Comparison of ENCODE assay signal across 9 cellular contexts in genomic region chr6:116010400-116011095, GRCh38. TPM values are rescaled to one million over a fixed set of nuclear protein-coding genes. Genes with fewer than 3 reads are reported as not detected.
DNase-seq lines count a peak whose midpoint lies in the region; ATAC-seq and TF ChIP-seq lines count a peak whose summit lies in the region.
"Had no signal": no experiment of that assay in that cellular context is flagged by ENCODE, and none has a peak within 500 bp of the region (broad histone marks: within the 10 kb centered on the region; RNA-seq: fewer than 3 reads in every experiment).

No MANE protein-coding gene starts in this region.

- no peaks in the 10 kb centered on the region for H3K27me3 ChIP-seq in esophagus squamous epithelium
- no peaks in the 10 kb centered on the region for H3K27me3 ChIP-seq in naive thymus-derived CD4-positive, alpha-beta T cell (ENCODE audit: control insufficient read depth in 2 of 2, insufficient read depth in 2 of 2, low read length in 2 of 2)

- WGBS in esophagus squamous epithelium, 2 donors = 45 to 47% methylated on average over 5 of the region's 5 CpGs

- H3K36me3 ChIP-seq in esophagus squamous epithelium = no peaks in the 10 kb centered on the region
- no peaks in the 10 kb centered on the region for H3K36me3 ChIP-seq in naive thymus-derived CD4-positive, alpha-beta T cell (ENCODE audit: control insufficient read depth in 2 of 3, insufficient read depth in 3 of 3, low read length in 3 of 3)

- peak; percentile 90 for DNase-seq in Ammon's horn (ENCODE audit: low spot score)
- DNase-seq in NCI-H748 (lab: John Stamatoyannopoulos, UW; ENCODE audit: unreplicated experiment) = peak; percentile 75
- peak; percentile 44 for DNase-seq in activated CD8-positive, alpha-beta memory T cell treated with anti-CD3 and anti-CD28 coated beads, Interleukin-2, amount 50 U/mL, for 4 hours
- DNase-seq in esophagus squamous epithelium (lab: John Stamatoyannopoulos, UW) = no peak
- DNase-seq in naive thymus-derived CD4-positive, alpha-beta T cell = peak in 7 of 9 donors; percentile 17 to 32 (median 27)

- no peak overlapping the region for H3K4me3 ChIP-seq in esophagus squamous epithelium
- H3K4me3 ChIP-seq in naive thymus-derived CD4-positive, alpha-beta T cell (ENCODE audit: low read length) = no peak overlapping the region

- H3K27me3 Mint-ChIP-seq in naive thymus-derived CD4-positive, alpha-beta T cell = peaks cover 4 to 20% (median 9%) of the 10 kb centered on the region in 5 donors

- no peaks in the 10 kb centered on the region for H3K36me3 Mint-ChIP-seq in naive thymus-derived CD4-positive, alpha-beta T cell

- H3K27ac Mint-ChIP-seq in naive thymus-derived CD4-positive, alpha-beta T cell = no peak overlapping the region
- H3K27ac Mint-ChIP-seq: stimulated activated naive CD8-positive, alpha-beta T cell treated with anti-CD3 and anti-CD28 coated beads, Interleukin-15, Interleukin-2, amounts not matched to agents 100 ng/mL and 50 ng/mL, for 24 hours had no signal

- no peaks in the 10 kb centered on the region for H3K9me3 Mint-ChIP-seq in naive thymus-derived CD4-positive, alpha-beta T cell
- H3K9me3 Mint-ChIP-seq: stimulated activated naive CD8-positive, alpha-beta T cell treated with anti-CD3 and anti-CD28 coated beads, Interleukin-15, Interleukin-2, amounts not matched to agents 100 ng/mL and 50 ng/mL, for 24 hours had no signal

- H3K4me3 Mint-ChIP-seq in naive thymus-derived CD4-positive, alpha-beta T cell = no peak overlapping the region
- H3K4me3 Mint-ChIP-seq: stimulated activated naive CD8-positive, alpha-beta T cell treated with anti-CD3 and anti-CD28 coated beads, Interleukin-15, Interleukin-2, amounts not matched to agents 100 ng/mL and 50 ng/mL, for 24 hours had no signal

- CTCF ChIA-PET in naive thymus-derived CD4-positive, alpha-beta T cell (lab: Charles Lee) = interaction anchor here (0.6 to 3.1 kb wide), 3 partner anchors 29 to 202 kb away, joined by 3 to 18 read pairs (median 4); no protein-coding TSS in a partner anchor

- H3K9me3 ChIP-seq in esophagus squamous epithelium = no peaks in the 10 kb centered on the region
- H3K9me3 ChIP-seq in naive thymus-derived CD4-positive, alpha-beta T cell (ENCODE audit: control insufficient read depth in 2 of 3, low read length in 3 of 3) = no peaks in the 10 kb centered on the region

- TF ChIP-seq POLR2A in esophagus squamous epithelium (IDR thresholded peaks at IDR 0.05) = no peak

- intact Hi-C loops in esophagus squamous epithelium (cut with DNase I) = loop anchor here (5.0 kb wide), 1 partner anchor 92 kb away; the partner anchor contains the start of gene NT5DC1
- intact Hi-C loops in naive thymus-derived CD4-positive, alpha-beta T cell (cut with micrococcal nuclease) = loop anchor here (1.0 to 2.0 kb wide), 2 partner anchors 87 to 634 kb away; no protein-coding TSS in a partner anchor

- peak; percentile 28 for ATAC-seq in GM18858 (IDR thresholded peaks at IDR 0.05; ENCODE audit: unreplicated experiment)
- peak; percentile 37 for ATAC-seq in HG03378 (IDR thresholded peaks at IDR 0.05; ENCODE audit: unreplicated experiment)
- no peak for ATAC-seq in naive thymus-derived CD4-positive, alpha-beta T cell

- POLR2A ChIA-PET in naive thymus-derived CD4-positive, alpha-beta T cell (lab: Charles Lee) = no interaction called here

- H3K4me1 ChIP-seq in esophagus squamous epithelium = peaks cover 0 to 34% (median 2%) of the 10 kb centered on the region in 3 donors
- no peaks in the 10 kb centered on the region for H3K4me1 ChIP-seq in naive thymus-derived CD4-positive, alpha-beta T cell (ENCODE audit: control insufficient read depth in 2 of 2, insufficient read depth in 2 of 2, low read length in 2 of 2)

- H3K4me1 Mint-ChIP-seq in naive thymus-derived CD4-positive, alpha-beta T cell = no peaks in the 10 kb centered on the region

- no peak overlapping the region for H3K27ac ChIP-seq in esophagus squamous epithelium
- no peak overlapping the region for H3K27ac ChIP-seq in naive thymus-derived CD4-positive, alpha-beta T cell (ENCODE audit: low read depth, low read length)
- peak overlapping the region; percentile 49 for H3K27ac ChIP-seq in temporal lobe (ENCODE audit: low read depth, low read length)

- peak; percentile 63 to 83 (median 76) for TF ChIP-seq CTCF in esophagus squamous epithelium (IDR thresholded peaks at IDR 0.05)

RNA-seq across cellular contexts. Expression of gene FRK, which starts 50.1 kb away (rescaled TPM):
- 10 to 100 TPM in 2 of 4 donors, 1 to 10 TPM in 2; 5.0 to 12.1 (median 10.0) TPM for total RNA-seq in esophagus squamous epithelium
- under 1 TPM in 4 of 5 experiments, not detected in 1; 0.02 to 0.05 (median 0.04) TPM for total RNA-seq in naive thymus-derived CD4-positive, alpha-beta T cell
- polyA plus RNA-seq in naive thymus-derived CD4-positive, alpha-beta T cell = not detected
- total RNA-seq in temporal lobe = 0.49 TPM
